Comparison of ENCODE assay signal across 11 cellular contexts in genomic region chr4:121752142-121752541, GRCh38. TPM values are rescaled to one million over a fixed set of nuclear protein-coding genes. Genes with fewer than 3 reads are reported as not detected.
DNase-seq lines count a peak whose midpoint lies in the region; ATAC-seq, FAIRE-seq and TF ChIP-seq lines count a peak whose summit lies in the region.
"Not testable (repeated sequence)": the region's sequence is repeated elsewhere in the genome, so short reads cannot be mapped to it uniquely, and the experiment has no call there.
"Had no signal": no experiment of that assay in that cellular context is flagged by ENCODE, and none has a peak within 500 bp of the region (broad histone marks: within the 10 kb centered on the region; RNA-seq: fewer than 3 reads in every experiment).

No MANE protein-coding gene starts in this region.

- not testable (repeated sequence) for H3F3A ChIP-seq in PC-3 (ENCODE audit: low read length, unreplicated experiment)

- peaks cover 27% of the 10 kb centered on the region for H3K4me1 Mint-ChIP-seq in HFFc6 (ENCODE audit: low read depth)

- H3K9me2 ChIP-seq in PC-3 (replicated peaks; ENCODE audit: low read length) = not testable (repeated sequence)

- ATAC-seq in A549, K562: not testable (repeated sequence)
- peak; percentile 42; the same call in 1 of the 2 replicates for ATAC-seq in PC-3

- TF ChIP-seq RAD21 in A549 (conservative IDR thresholded peaks at IDR 0.05 in 1 of 2, IDR thresholded peaks at IDR 0.05 in 1 of 2); K562 (CRISPR knock-in tag; conservative IDR thresholded peaks at IDR 0.05 in 1 of 2, IDR thresholded peaks at IDR 0.05 in 1 of 2): not testable (repeated sequence)

- not testable (repeated sequence) for H3K4me3 ChIP-seq in A549; PC-3 (ENCODE audit: low read length); K562; fibroblast of mammary gland (ENCODE audit: control insufficient read depth, low read depth, low read length)

- CTCF ChIA-PET in A549 (lab: Yijun Ruan, JAX) = interaction anchor here (1.4 to 1.7 kb wide), 2 partner anchors 10 to 16 kb away, joined by 3 to 4 read pairs; no protein-coding TSS in a partner anchor
- CTCF ChIA-PET in PC-3 (lab: Charles Lee); K562 (lab: Yijun Ruan, JAX; ENCODE audit: low intra/inter-chr PET ratio): not testable (repeated sequence)

- BruUV-seq in PC-3 (replicated peaks; lab: Mats Ljungman, UMichigan); K562 (replicated peaks; lab: Mats Ljungman, UMichigan): not testable (repeated sequence)

- not testable (repeated sequence) for H3K79me2 ChIP-seq in PC-3 (ENCODE audit: low read length); K562 (ENCODE audit: control insufficient read depth, insufficient read depth, low read length)

- not testable (repeated sequence) for H4K20me1 ChIP-seq in PC-3 (ENCODE audit: low read length); K562 (replicated peaks; ENCODE audit: control insufficient read depth, insufficient read depth, low read length)

- not testable (repeated sequence) for FAIRE-seq in A549 (lab: Jason Lieb, UNC); K562 (lab: Jason Lieb, UNC)

- H3K36me3 Mint-ChIP-seq in HFFc6 (ENCODE audit: low read depth) = not testable (repeated sequence)

- H3K9me1 ChIP-seq in K562 (ENCODE audit: control insufficient read depth, insufficient read depth, low read length) = not testable (repeated sequence)

- not testable (repeated sequence) for H3K4me2 ChIP-seq in A549; PC-3 (ENCODE audit: low read length); K562 (ENCODE audit: insufficient read depth, low read length)

- H3K9me3 Mint-ChIP-seq in HFFc6 = not testable (repeated sequence)

- H3K9ac ChIP-seq in PC-3 (ENCODE audit: low read length); K562 (ENCODE audit: insufficient read depth in 1 of 2, low read depth in 2 of 2, low read length in 2 of 2): not testable (repeated sequence)

- H3K27me3 ChIP-seq in PC-3 (ENCODE audit: low read length); K562 (ENCODE audit: control insufficient read depth in 2 of 2, insufficient read depth in 2 of 2, low read length in 2 of 2): not testable (repeated sequence)

- DNase-seq in A549 (ENCODE audit: low read depth in 1 of 2, low spot score in 1 of 2); K562 (ENCODE audit: extremely low read depth in 1 of 4, low spot score in 3 of 4): not testable (repeated sequence)
- DNase-seq in EL (peak; percentile 58), HFFc6 (peak; percentile 39), PC-3 (peak; percentile 15), fibroblast of mammary gland (ENCODE audit: low read depth) (peak; percentile 60), hepatic stellate cell (ENCODE audit: low spot score) (peak; percentile 9)

- 13% methylated on average over 1 of the region's 1 CpG for WGBS in A549 (ENCODE audit: missing lambda C conversion rate)
- 0% methylated on average over 1 of the region's 1 CpG for WGBS in K562 (ENCODE audit: insufficient coverage, low coverage, missing lambda C conversion rate)

- not testable (repeated sequence) for TF ChIP-seq POLR2A in A549 (IDR thresholded peaks at IDR 0.05; ENCODE audit: low read length); K562 (conservative IDR thresholded peaks at IDR 0.05)

- H3K4me3 Mint-ChIP-seq in HFFc6 = peak overlapping the region; percentile 24; the same call in 1 of the 2 replicates

- intact Hi-C loops in PC-3 (cut with micrococcal nuclease); K562 (cut with micrococcal nuclease): not testable (repeated sequence)

- H3K27ac Mint-ChIP-seq in HFFc6 = not testable (repeated sequence)

- not testable (repeated sequence) for TF ChIP-seq CTCF in A549 (IDR thresholded peaks at IDR 0.05); HFFc6 (IDR thresholded peaks at IDR 0.05); PC-3 (conservative IDR thresholded peaks at IDR 0.05; ENCODE audit: low read depth, low read length); K562 (IDR thresholded peaks at IDR 0.05 in 2 of 3, conservative IDR thresholded peaks at IDR 0.05 in 1 of 3; ENCODE audit: insufficient read depth in 2 of 3, low read depth in 1 of 3, low read length in 3 of 3); fibroblast of mammary gland (conservative IDR thresholded peaks at IDR 0.05; ENCODE audit: control insufficient read depth, insufficient read depth, low read depth, low read length)

- not testable (repeated sequence) for TF ChIP-seq EP300 in A549 (IDR thresholded peaks at IDR 0.05); K562 (IDR thresholded peaks at IDR 0.05; ENCODE audit: low read length)

- in situ Hi-C loops in K562 (cut with MboI) = not testable (repeated sequence)

- not testable (repeated sequence) for H3K27me3 Mint-ChIP-seq in HFFc6 (ENCODE audit: insufficient read depth)

- not testable (repeated sequence) for H3K9me3 ChIP-seq in A549; PC-3 (ENCODE audit: low read length); K562 (replicated peaks; ENCODE audit: control insufficient read depth, insufficient read depth, low read depth, low read length)

- H3K27ac ChIP-seq in A549; PC-3 (ENCODE audit: low read length); K562 (ENCODE audit: extremely low read depth, low read depth, low read length): not testable (repeated sequence)

- not testable (repeated sequence) for H2AFZ ChIP-seq in PC-3 (ENCODE audit: low read length); K562 (ENCODE audit: low read depth, low read length)

- not testable (repeated sequence) for H3K36me3 ChIP-seq in PC-3 (ENCODE audit: low read depth, low read length); K562 (ENCODE audit: control insufficient read depth, insufficient read depth, low read length)

- POLR2A ChIA-PET in A549 (lab: Yijun Ruan, JAX); PC-3 (lab: Charles Lee; ENCODE audit: unreplicated experiment); K562 (lab: Yijun Ruan, JAX): not testable (repeated sequence)

- H3K4me1 ChIP-seq in A549; PC-3 (ENCODE audit: insufficient read depth, low read length); K562 (replicated peaks in 1 of 2; ENCODE audit: control insufficient read depth in 2 of 2, insufficient read depth in 2 of 2, low read length in 2 of 2): not testable (repeated sequence)

RNA-seq across cellular contexts. Expression of gene SMIM43, which starts 12.8 kb away (rescaled TPM):
- polyA plus RNA-seq in A549 (2011; rRNA removed) (0.12 TPM in 2 replicates), A549 (2017; fragmentation: RNase III; extraction: RNeasy Plus Mini Kit Qiagen cat#74134 plus additional on column Dnase treatment) (0.38 to 0.45 TPM (median 0.41 TPM) in 3 replicates), K562 (2011; rRNA removed) (not detected in 2 replicates), K562 (2014; fragmentation: Illumina TruSeq; extraction: Trizol) (not detected in 2 replicates), K562 (2014; fragmentation: Nextera tagmentation; extraction: Ambion mirVana) (not detected), K562 (2014; rRNA removed) (not detected in 2 replicates)
- polyA plus RNA-seq in A549 (2012; cell fraction: cytosol; rRNA removed) = 0.03 and 0.13 TPM in 2 replicates
- 0.02 TPM in 1 of 2 replicates, not detected in the other for polyA plus RNA-seq in A549 (2012; cell fraction: nucleus; rRNA removed)
- not detected in 2 replicates for polyA minus RNA-seq in A549 (2011; rRNA and poly(A)+ RNA removed)
- 1 to 10 TPM in 4 of 6 experiments, under 1 TPM in 2; 0.35 to 2.2 (median 1.5) TPM for total RNA-seq in HFFc6 (2021; fragmentation: NEBNext Ultra II Directional; extraction: Animal tissue kit (Norgen Biotek cat#: 25700))
- total RNA-seq in PC-3 (2014; rRNA removed) (not detected in 2 replicates), K562 (2014; rRNA removed) (not detected in 2 replicates), K562 (2014; rRNA removed; fragmentation: Illumina TruSeq; extraction: Trizol) (not detected in 2 replicates), K562 (2015; rRNA removed; fragmentation: Illumina TruSeq; extraction: Trizol) (not detected in 2 replicates), K562 (2021) (not detected in 2 replicates)
- total RNA-seq in K562 (2011; cell fraction: chromatin; rRNA removed; ENCODE audit: low replicate concordance) = not detected in 2 replicates
- total RNA-seq in K562 (2011; cell fraction: nucleolus; rRNA removed) = not detected in 2 replicates
- not detected in 2 replicates for total RNA-seq in K562 (2011; cell fraction: nucleoplasm; rRNA removed)
- polyA plus RNA-seq in K562 (2011; cell fraction: cytosol; rRNA removed) = not detected in 2 replicates
- not detected in 2 replicates for polyA plus RNA-seq in K562 (2011; cell fraction: nucleus; rRNA removed)
- not detected in 2 replicates for polyA plus RNA-seq in K562 (2012)
- not detected in 2 replicates for polyA minus RNA-seq in K562 (2011; rRNA and poly(A)+ RNA removed)
- not detected in 2 replicates for polyA minus RNA-seq in K562 (2011; cell fraction: cytosol; rRNA and poly(A)+ RNA removed)
- polyA minus RNA-seq in K562 (2011; cell fraction: nucleus; rRNA and poly(A)+ RNA removed) = not detected in 2 replicates
- total RNA-seq: Caco-2, G401, H7, HT1080 had no signal

RNA-seq across cellular contexts. Expression of gene EXOSC9, which starts 49.0 kb away (rescaled TPM):
- 30.7 and 43.1 TPM in 2 replicates for polyA plus RNA-seq in A549 (2011; rRNA removed)
- 15.0 and 16.9 TPM in 2 replicates for polyA plus RNA-seq in A549 (2012; cell fraction: cytosol; rRNA removed)
- polyA plus RNA-seq in A549 (2012; cell fraction: nucleus; rRNA removed) = 12.0 and 14.4 TPM in 2 replicates
- 31.6 to 36.2 TPM (median 33.6 TPM) in 3 replicates for polyA plus RNA-seq in A549 (2017; fragmentation: RNase III; extraction: RNeasy Plus Mini Kit Qiagen cat#74134 plus additional on column Dnase treatment)
- 18.0 and 23.7 TPM in 2 replicates for polyA minus RNA-seq in A549 (2011; rRNA and poly(A)+ RNA removed)
- 10 to 100 TPM; 30.5 to 57.2 (median 49.4) TPM for total RNA-seq in HFFc6 (2021; fragmentation: NEBNext Ultra II Directional; extraction: Animal tissue kit (Norgen Biotek cat#: 25700))
- total RNA-seq in PC-3 (2014; rRNA removed) = 19.0 and 23.4 TPM in 2 replicates
- 51.5 and 75.8 TPM in 2 replicates for total RNA-seq in K562 (2011; cell fraction: chromatin; rRNA removed; ENCODE audit: low replicate concordance)
- 31.0 and 31.2 TPM in 2 replicates for total RNA-seq in K562 (2011; cell fraction: nucleolus; rRNA removed)
- 29.8 and 46.2 TPM in 2 replicates for total RNA-seq in K562 (2011; cell fraction: nucleoplasm; rRNA removed)
- total RNA-seq in K562 (2014; rRNA removed) = 70.2 and 89.5 TPM in 2 replicates
- 118 and 143 TPM in 2 replicates for total RNA-seq in K562 (2014; rRNA removed; fragmentation: Illumina TruSeq; extraction: Trizol)
- 103 and 111 TPM in 2 replicates for total RNA-seq in K562 (2015; rRNA removed; fragmentation: Illumina TruSeq; extraction: Trizol)
- total RNA-seq in K562 (2021) = 64.7 and 68.0 TPM in 2 replicates
- polyA plus RNA-seq in K562 (2011; rRNA removed) = 92.7 and 115 TPM in 2 replicates
- 22.9 and 38.9 TPM in 2 replicates for polyA plus RNA-seq in K562 (2011; cell fraction: cytosol; rRNA removed)
- polyA plus RNA-seq in K562 (2011; cell fraction: nucleus; rRNA removed) = 47.5 and 67.6 TPM in 2 replicates
- polyA plus RNA-seq in K562 (2012) = 50.3 and 74.6 TPM in 2 replicates
- polyA plus RNA-seq in K562 (2014; fragmentation: Illumina TruSeq; extraction: Trizol) = 121 and 130 TPM in 2 replicates
- polyA plus RNA-seq in K562 (2014; fragmentation: Nextera tagmentation; extraction: Ambion mirVana) = 100 to 1,000 TPM; 157 to 166 TPM
- 100 and 105 TPM in 2 replicates for polyA plus RNA-seq in K562 (2014; rRNA removed)
- 114 and 134 TPM in 2 replicates for polyA minus RNA-seq in K562 (2011; rRNA and poly(A)+ RNA removed)
- polyA minus RNA-seq in K562 (2011; cell fraction: cytosol; rRNA and poly(A)+ RNA removed) = 31.6 and 57.5 TPM in 2 replicates
- polyA minus RNA-seq in K562 (2011; cell fraction: nucleus; rRNA and poly(A)+ RNA removed) = 42.5 and 63.4 TPM in 2 replicates

RNA-seq across cellular contexts. Expression of gene ANXA5, which starts 55.4 kb away (rescaled TPM):
- 330 and 356 TPM in 2 replicates for polyA plus RNA-seq in A549 (2011; rRNA removed)
- 117 and 139 TPM in 2 replicates for polyA plus RNA-seq in A549 (2012; cell fraction: cytosol; rRNA removed)
- 101 and 102 TPM in 2 replicates for polyA plus RNA-seq in A549 (2012; cell fraction: nucleus; rRNA removed)
- 412 to 461 TPM (median 441 TPM) in 3 replicates for polyA plus RNA-seq in A549 (2017; fragmentation: RNase III; extraction: RNeasy Plus Mini Kit Qiagen cat#74134 plus additional on column Dnase treatment)
- polyA minus RNA-seq in A549 (2011; rRNA and poly(A)+ RNA removed) = 87.5 TPM in 2 replicates
- 1,000 to 10,000 TPM in 4 of 6 experiments, 100 to 1,000 TPM in 2; 934 to 1,075 (median 1,012) TPM for total RNA-seq in HFFc6 (2021; fragmentation: NEBNext Ultra II Directional; extraction: Animal tissue kit (Norgen Biotek cat#: 25700))
- 271 and 280 TPM in 2 replicates for total RNA-seq in PC-3 (2014; rRNA removed)
- total RNA-seq in K562 (2011; cell fraction: chromatin; rRNA removed; ENCODE audit: low replicate concordance) = 12.5 and 31.8 TPM in 2 replicates
- 6.7 and 8.6 TPM in 2 replicates for total RNA-seq in K562 (2011; cell fraction: nucleolus; rRNA removed)
- 18.5 and 29.5 TPM in 2 replicates for total RNA-seq in K562 (2011; cell fraction: nucleoplasm; rRNA removed)
- total RNA-seq in K562 (2014; rRNA removed) = 48.5 and 49.9 TPM in 2 replicates
- total RNA-seq in K562 (2014; rRNA removed; fragmentation: Illumina TruSeq; extraction: Trizol) = 84.5 and 93.3 TPM in 2 replicates
- 102 and 108 TPM in 2 replicates for total RNA-seq in K562 (2015; rRNA removed; fragmentation: Illumina TruSeq; extraction: Trizol)
- 56.7 and 57.0 TPM in 2 replicates for total RNA-seq in K562 (2021)
- polyA plus RNA-seq in K562 (2011; rRNA removed) = 68.9 and 78.5 TPM in 2 replicates
- polyA plus RNA-seq in K562 (2011; cell fraction: cytosol; rRNA removed) = 37.1 and 68.1 TPM in 2 replicates
- polyA plus RNA-seq in K562 (2011; cell fraction: nucleus; rRNA removed) = 23.8 and 53.1 TPM in 2 replicates
- 85.5 and 139 TPM in 2 replicates for polyA plus RNA-seq in K562 (2012)
- 90.0 and 99.1 TPM in 2 replicates for polyA plus RNA-seq in K562 (2014; fragmentation: Illumina TruSeq; extraction: Trizol)
- 100 to 1,000 TPM in 1 of 2 experiments, 10 to 100 TPM in 1; 85.9 to 131 TPM for polyA plus RNA-seq in K562 (2014; fragmentation: Nextera tagmentation; extraction: Ambion mirVana)
- polyA plus RNA-seq in K562 (2014; rRNA removed) = 70.5 and 83.0 TPM in 2 replicates
- 51.2 and 72.8 TPM in 2 replicates for polyA minus RNA-seq in K562 (2011; rRNA and poly(A)+ RNA removed)
- polyA minus RNA-seq in K562 (2011; cell fraction: cytosol; rRNA and poly(A)+ RNA removed) = 51.2 and 86.9 TPM in 2 replicates
- 12.1 and 31.8 TPM in 2 replicates for polyA minus RNA-seq in K562 (2011; cell fraction: nucleus; rRNA and poly(A)+ RNA removed)
